Comparison of ENCODE assay signal across 9 cellular contexts in genomic region chr1:182629674-182630073, GRCh38. TPM values are rescaled to one million over a fixed set of nuclear protein-coding genes. Genes with fewer than 3 reads are reported as not detected.
DNase-seq lines count a peak whose midpoint lies in the region; ATAC-seq and TF ChIP-seq lines count a peak whose summit lies in the region.
"Had no signal": no experiment of that assay in that cellular context is flagged by ENCODE, and none has a peak within 500 bp of the region (broad histone marks: within the 10 kb centered on the region; RNA-seq: fewer than 3 reads in every experiment).

No MANE protein-coding gene starts in this region.

- TF ChIP-seq POLR2A in adrenal gland (IDR thresholded peaks at IDR 0.05): no peak

- no peak overlapping the region for H3K4me3 ChIP-seq in DND-41 (ENCODE audit: low read depth in 1 of 2, low read length in 2 of 2)
- H3K4me3 ChIP-seq in mesendoderm (ENCODE audit: low read length): no peak overlapping the region
- H3K4me3 ChIP-seq in adrenal gland: no peak overlapping the region
- no peak overlapping the region for H3K4me3 ChIP-seq in psoas muscle

- H3K27ac ChIP-seq in DND-41 (ENCODE audit: low read length) (no peak overlapping the region), mesendoderm (ENCODE audit: low read depth, low read length) (no peak overlapping the region), adrenal gland (no peak overlapping the region), psoas muscle (no peak overlapping the region)
- H3K27ac ChIP-seq: foreskin keratinocyte had no signal

- TF ChIP-seq CTCF in DND-41 (IDR thresholded peaks at IDR 0.05; ENCODE audit: borderline replicate concordance, extremely low read depth, low read length, poor library complexity, severe bottlenecking): no peak
- no peak for TF ChIP-seq CTCF in adrenal gland (IDR thresholded peaks at IDR 0.05)
- TF ChIP-seq CTCF in psoas muscle (IDR thresholded peaks at IDR 0.05): no peak

- DNase-seq in DND-41 (peak; percentile 38), mesendoderm (no peak), adrenal gland (no peak), psoas muscle (no peak), AG20443 (ENCODE audit: low spot score) (no peak)
- DNase-seq in activated CD4-positive, alpha-beta T cell treated with anti-CD3 and anti-CD28 coated beads for 4 hours: peak; percentile 68 to 78
- DNase-seq: foreskin keratinocyte had no signal

- H3K79me2 ChIP-seq in DND-41 (ENCODE audit: insufficient read depth, low read length): no peaks in the 10 kb centered on the region
- no peaks in the 10 kb centered on the region for H3K79me2 ChIP-seq in mesendoderm (ENCODE audit: control insufficient read depth, insufficient read depth, low read length)

- H2BK120ac ChIP-seq in mesendoderm (ENCODE audit: low read depth, low read length): no peak overlapping the region

- no peaks in the 10 kb centered on the region for H3K36me3 ChIP-seq in DND-41 (ENCODE audit: insufficient read depth, low read length)
- H3K36me3 ChIP-seq in mesendoderm (ENCODE audit: control insufficient read depth, insufficient read depth, low read length): no peaks in the 10 kb centered on the region
- H3K36me3 ChIP-seq in adrenal gland (replicated peaks in 1 of 2): no peaks in the 10 kb centered on the region
- H3K36me3 ChIP-seq in psoas muscle (ENCODE audit: insufficient read depth in 1 of 2, low read depth in 1 of 2): no peaks in the 10 kb centered on the region

- H3K4me2 ChIP-seq in DND-41 (ENCODE audit: insufficient read depth, low read length) (no peak overlapping the region), mesendoderm (ENCODE audit: low read length) (no peak overlapping the region)

- H3K9ac ChIP-seq in DND-41 (ENCODE audit: low read depth, low read length): no peak overlapping the region
- no peak overlapping the region for H3K9ac ChIP-seq in mesendoderm (ENCODE audit: low read length)

- peak; percentile 84 for ATAC-seq in DND-41 (ENCODE audit: insufficient read depth, low read depth)
- ATAC-seq in HG02885 (IDR thresholded peaks at IDR 0.05; ENCODE audit: poor library complexity, unreplicated experiment): peak; percentile 55
- no peak for ATAC-seq in psoas muscle
- no peak for ATAC-seq in HG02870 (IDR thresholded peaks at IDR 0.05; ENCODE audit: unreplicated experiment)
- ATAC-seq: foreskin keratinocyte had no signal

- no peaks in the 10 kb centered on the region for H3K79me1 ChIP-seq in mesendoderm (ENCODE audit: low read length)

- H2BK5ac ChIP-seq in mesendoderm (ENCODE audit: low read length): no peak overlapping the region

- H3K56ac ChIP-seq in mesendoderm (ENCODE audit: low read length): peak overlapping the region; percentile 28

- intact Hi-C loops in adrenal gland (cut with DNase I) (no loop called here), psoas muscle (cut with DNase I) (no loop called here)

- no peak overlapping the region for H4K5ac ChIP-seq in mesendoderm (ENCODE audit: low read length)

- WGBS in mesendoderm (ENCODE audit: extremely low coverage, insufficient coverage, low lambda C conversion rate): no CpG with 5 or more reads among the region's 3 CpGs
- 65 to 83% (median 74%) methylated on average over 2 to 3 of the region's 3 CpGs for WGBS in adrenal gland, 4 donors
- 73 to 94% (median 87%) methylated on average over 3 of the region's 3 CpGs for WGBS in psoas muscle, 3 donors

- H2AFZ ChIP-seq in DND-41 (ENCODE audit: low read depth, low read length): no peak overlapping the region

- H3K4ac ChIP-seq in mesendoderm (ENCODE audit: low read depth, low read length): no peak overlapping the region

- H3K18ac ChIP-seq in mesendoderm (ENCODE audit: low read length): peak overlapping the region; percentile 54

- 0 out of 2 replicates have a peak, but pooled peaks cover 3% of the 10 kb centered on the region for H4K20me1 ChIP-seq in DND-41 (ENCODE audit: insufficient read depth, low read length)

- H2BK15ac ChIP-seq in mesendoderm (replicated peaks; ENCODE audit: low read depth): no peak overlapping the region

- H3K4me1 ChIP-seq in DND-41 (ENCODE audit: insufficient read depth, low read length) (peaks cover 23% of the 10 kb centered on the region), mesendoderm (ENCODE audit: control insufficient read depth, low read depth, low read length) (peaks cover 5% of the 10 kb centered on the region), adrenal gland (replicated peaks in 1 of 2) (no peaks in the 10 kb centered on the region), psoas muscle (no peaks in the 10 kb centered on the region)

- no peak overlapping the region for H2AK5ac ChIP-seq in mesendoderm (ENCODE audit: low read length)

- H3K9me3 ChIP-seq in DND-41 (ENCODE audit: insufficient read depth, low read length, severe bottlenecking) (no peaks in the 10 kb centered on the region), adrenal gland (replicated peaks in 1 of 3) (no peaks in the 10 kb centered on the region), psoas muscle (no peaks in the 10 kb centered on the region)

- H4K8ac ChIP-seq in mesendoderm (ENCODE audit: low read depth, low read length): no peak overlapping the region

- H3K27me3 ChIP-seq in DND-41 (ENCODE audit: insufficient read depth, low read length, poor library complexity) (no peaks in the 10 kb centered on the region), mesendoderm (ENCODE audit: insufficient read depth, low read length, poor library complexity) (no peaks in the 10 kb centered on the region), adrenal gland (no peaks in the 10 kb centered on the region), psoas muscle (ENCODE audit: insufficient read depth in 3 of 3, low read length in 2 of 3) (no peaks in the 10 kb centered on the region)

- no peak overlapping the region for H3K23ac ChIP-seq in mesendoderm (ENCODE audit: low read length)

RNA-seq across cellular contexts. Expression of gene RGS16, which starts 25.5 kb away (rescaled TPM):
- polyA plus RNA-seq in mesendoderm (2013, experiment 1 of 2): 44.1 TPM
- 42.9 TPM for polyA plus RNA-seq in mesendoderm (2013, experiment 2 of 2)
- total RNA-seq in adrenal gland: 1 to 10 TPM in 6 of 8 donors, under 1 TPM in 2; 0.36 to 7.8 (median 3.2) TPM
- polyA plus RNA-seq in adrenal gland: 1 to 10 TPM; 4.3 to 7.1 (median 5.5) TPM
- 10 to 100 TPM in 2 of 4 donors, 1 to 10 TPM in 2; 1.2 to 17.5 (median 6.9) TPM for total RNA-seq in psoas muscle
- 10 to 100 TPM in 1 of 3 donors, under 1 TPM in 2; 0.72 to 22.5 (median 0.86) TPM for polyA plus RNA-seq in psoas muscle

RNA-seq across cellular contexts. Expression of gene RNASEL, which starts 40.6 kb away (rescaled TPM):
- 0.62 TPM for polyA plus RNA-seq in mesendoderm (2013, experiment 1 of 2)
- 0.64 TPM for polyA plus RNA-seq in mesendoderm (2013, experiment 2 of 2)
- 10 to 100 TPM in 5 of 8 donors, 1 to 10 TPM in 3; 8.7 to 14.3 (median 11.7) TPM for total RNA-seq in adrenal gland
- polyA plus RNA-seq in adrenal gland: 10 to 100 TPM in 1 of 3 donors, 1 to 10 TPM in 2; 3.5 to 16.0 (median 5.7) TPM
- total RNA-seq in psoas muscle: 1 to 10 TPM; 1.5 to 4.4 (median 2.1) TPM
- 1 to 10 TPM in 1 of 3 donors, under 1 TPM in 2; 0.61 to 3.4 (median 0.82) TPM for polyA plus RNA-seq in psoas muscle

RNA-seq across cellular contexts. Expression of gene RGS8, which starts 54.7 kb away (rescaled TPM):
- 1.3 TPM for polyA plus RNA-seq in mesendoderm (2013, experiment 1 of 2)
- polyA plus RNA-seq in mesendoderm (2013, experiment 2 of 2): 1.0 TPM
- total RNA-seq in adrenal gland (1 to 10 TPM in 5 of 8 donors, under 1 TPM in 3; 0.40 to 4.8 (median 1.2) TPM), psoas muscle (not detected)
- polyA plus RNA-seq in adrenal gland (10 to 100 TPM in 1 of 3 donors, under 1 TPM in 2; 0.72 to 11.8 (median 0.74) TPM), psoas muscle (under 1 TPM in 2 of 3 donors, not detected in 1; under 0.01 to 0.01 TPM)
- total RNA-seq: foreskin keratinocyte had no signal
- polyA plus RNA-seq: foreskin keratinocyte had no signal

Comparison
In these comparisons a context has a peak if more than half of its experiments do, and no peak if none do; other contexts are left out.
1. ATAC-seq: peak in DND-41 (single experiment) and HG02885 (single experiment); none in psoas muscle (0 of 4) and HG02870 (single experiment).
2. DNase-seq: peak in DND-41 (single experiment) and activated CD4-positive, alpha-beta T cell treated with anti-CD3 and anti-CD28 coated beads for 4 hours (2 of 2); none in mesendoderm (single experiment), adrenal gland (0 of 7), psoas muscle (0 of 2) and AG20443 (single experiment).